Comparison of ENCODE assay signal across 10 cellular contexts in the genomic region with DNA sequence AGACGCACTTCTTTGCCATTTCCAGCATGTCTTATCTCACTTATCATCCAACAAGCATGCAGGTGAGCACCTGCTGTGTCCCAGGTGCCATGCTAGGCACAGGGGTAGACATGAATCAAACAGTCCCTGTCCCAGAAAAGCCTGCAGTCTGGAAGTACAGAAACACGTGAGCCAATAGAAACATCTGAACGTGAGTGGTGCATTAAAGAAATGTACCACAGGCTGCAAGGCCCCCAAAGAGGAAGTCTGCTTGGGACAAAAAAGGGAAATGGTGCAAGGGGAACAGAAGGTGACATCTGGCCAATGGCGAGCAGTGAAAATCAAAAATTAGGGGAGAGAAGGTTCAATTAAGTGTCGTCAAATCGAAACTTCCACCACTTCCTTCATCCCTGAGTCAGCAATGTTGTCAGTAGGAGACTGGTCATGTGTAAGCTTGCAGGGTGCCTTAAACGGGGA. TPM values are rescaled to one million over a fixed set of nuclear protein-coding genes. Genes with fewer than 3 reads are reported as not detected.
DNase-seq lines count a peak whose midpoint lies in the region; ATAC-seq and TF ChIP-seq lines count a peak whose summit lies in the region.
"Had no signal": no experiment of that assay in that cellular context is flagged by ENCODE, and none has a peak within 500 bp of the region (broad histone marks: within the 10 kb centered on the region; RNA-seq: fewer than 3 reads in every experiment).

No MANE protein-coding gene starts in this region.

- H3K9ac ChIP-seq in IMR-90 (ENCODE audit: low read depth, low read length): no peak overlapping the region

- H2BK5ac ChIP-seq in IMR-90 (ENCODE audit: low read depth, low read length, poor library complexity, severe bottlenecking): no peak overlapping the region

- H3K9me3 Mint-ChIP-seq in activated CD8-positive, alpha-beta memory T cell treated with anti-CD3 and anti-CD28 coated beads, Interleukin-2, amount 10 ng/mL, durations not matched to agents 7 days and 5 days (ENCODE audit: low read depth): no peaks in the 10 kb centered on the region
- no peaks in the 10 kb centered on the region for H3K9me3 Mint-ChIP-seq in stimulated activated naive B cell treated with anti-CD40 and anti-IgM and Interleukin-4, amounts not matched to agents 10 μg/mL and 1 μg/mL and 100 μg/mL, for 72 hours

- WGBS in IMR-90 (ENCODE audit: extremely low coverage in 2 of 2, insufficient read length in 1 of 2), 2 experiments: 5% methylated on average over 2 of the region's 7 CpGs; no CpG with 5 or more reads in 1 of the 2 experiments

- TF ChIP-seq CTCF in IMR-90 (conservative IDR thresholded peaks at IDR 0.05; ENCODE audit: low read depth, low read length): no peak

- no peak overlapping the region for H2AFZ ChIP-seq in IMR-90 (replicated peaks; ENCODE audit: low read length, poor library complexity)

- H3K27ac Mint-ChIP-seq in activated CD8-positive, alpha-beta memory T cell treated with anti-CD3 and anti-CD28 coated beads, Interleukin-2, amount 10 ng/mL, durations not matched to agents 7 days and 5 days: peak overlapping the region; percentile 28
- peak overlapping the region; percentile 27 for H3K27ac Mint-ChIP-seq in stimulated activated naive B cell treated with anti-CD40 and anti-IgM and Interleukin-4, amounts not matched to agents 10 μg/mL and 1 μg/mL and 100 μg/mL, for 72 hours

- H2BK15ac ChIP-seq in IMR-90 (ENCODE audit: low read depth, low read length): no peak overlapping the region

- CTCF ChIA-PET in activated CD8-positive, alpha-beta memory T cell treated with anti-CD3 and anti-CD28 coated beads, Interleukin-2, amount 10 ng/mL, durations not matched to agents 7 days and 5 days (lab: Charles Lee): interaction anchor here (0.9 to 3.6 kb wide), 13 partner anchors 9 to 425 kb away, joined by 3 to 13 read pairs (median 4); no protein-coding TSS in a partner anchor
- CTCF ChIA-PET in IMR-90 (lab: Yijun Ruan, JAX): no interaction called here

- H3K4me1 Mint-ChIP-seq in activated CD8-positive, alpha-beta memory T cell treated with anti-CD3 and anti-CD28 coated beads, Interleukin-2, amount 10 ng/mL, durations not matched to agents 7 days and 5 days: peaks cover 16% of the 10 kb centered on the region
- peaks cover 16 to 21% of the 10 kb centered on the region in 2 donors for H3K4me1 Mint-ChIP-seq in stimulated activated naive B cell treated with anti-CD40 and anti-IgM and Interleukin-4, amounts not matched to agents 10 μg/mL and 1 μg/mL and 100 μg/mL, for 72 hours

- no peak overlapping the region for H4K5ac ChIP-seq in IMR-90 (ENCODE audit: low read depth, low read length)

- H4K8ac ChIP-seq in IMR-90 (ENCODE audit: low read depth in 2 of 2, low read length in 2 of 2): no peak overlapping the region; a peak in 1 of 4 replicates

- H3K4me3 ChIP-seq in IMR-90 (ENCODE audit: insufficient read depth, low read depth, low read length): no peak overlapping the region

- no peak for TF ChIP-seq POLR2A in IMR-90 (IDR thresholded peaks at IDR 0.05; ENCODE audit: low read depth, low read length)

- no peaks in the 10 kb centered on the region for H3K27me3 Mint-ChIP-seq in activated CD8-positive, alpha-beta memory T cell treated with anti-CD3 and anti-CD28 coated beads, Interleukin-2, amount 10 ng/mL, durations not matched to agents 7 days and 5 days
- peaks cover 0 to under 1% of the 10 kb centered on the region in 2 donors for H3K27me3 Mint-ChIP-seq in stimulated activated naive B cell treated with anti-CD40 and anti-IgM and Interleukin-4, amounts not matched to agents 10 μg/mL and 1 μg/mL and 100 μg/mL, for 72 hours

- no peaks in the 10 kb centered on the region for H4K20me1 ChIP-seq in IMR-90 (ENCODE audit: insufficient read depth, low read length)

- H2BK20ac ChIP-seq in IMR-90 (ENCODE audit: low read depth, low read length): peak overlapping the region; percentile 21; the same call in 1 of the 2 replicates

- intact Hi-C loops in IMR-90 (cut with micrococcal nuclease): loop anchor here (1.0 to 2.0 kb wide), 7 partner anchors 73 to 818 kb away; no protein-coding TSS in a partner anchor

- no peaks in the 10 kb centered on the region for H3K9me3 ChIP-seq in IMR-90 (ENCODE audit: control insufficient read depth, insufficient read depth, low read length)

- no peak overlapping the region for H3K27ac ChIP-seq in IMR-90 (ENCODE audit: insufficient read depth, low read length)
- H3K27ac ChIP-seq in caudate nucleus (ENCODE audit: low read depth, low read length): peak overlapping the region; percentile 72

- H3K4me2 ChIP-seq in IMR-90 (ENCODE audit: low read depth, low read length): no peak overlapping the region

- H3K4me1 ChIP-seq in IMR-90 (ENCODE audit: control insufficient read depth, insufficient read depth, low read length): peaks cover 15% of the 10 kb centered on the region

- 0 out of 4 replicates have a peak, but pooled peaks cover 0 to 5% of the 10 kb centered on the region in 2 experiments for H3K79me1 ChIP-seq in IMR-90 (ENCODE audit: low read depth in 1 of 2, low read length in 2 of 2)

- peak; percentile 47 for ATAC-seq in activated CD8-positive, alpha-beta memory T cell treated with anti-CD3 and anti-CD28 coated beads, Interleukin-2, amount 10 ng/mL, durations not matched to agents 7 days and 5 days
- ATAC-seq in IMR-90 (ENCODE audit: low read depth) (no peak), HG03378 (IDR thresholded peaks at IDR 0.05; ENCODE audit: unreplicated experiment) (no peak)
- peak; percentile 81 to 83 for ATAC-seq in stimulated activated naive B cell treated with anti-CD40 and anti-IgM and Interleukin-4, amounts not matched to agents 10 μg/mL and 1 μg/mL and 100 μg/mL, for 72 hours (replicated peaks)

- H2BK120ac ChIP-seq in IMR-90 (ENCODE audit: low read depth, low read length): no peak overlapping the region; the same call in 1 of the 2 replicates

- H3K23ac ChIP-seq in IMR-90 (ENCODE audit: low read depth, low read length): no peak overlapping the region

- H3K56ac ChIP-seq in IMR-90 (ENCODE audit: extremely low read depth, insufficient read depth, low read length): no peak overlapping the region

- no peak for DNase-seq in activated CD8-positive, alpha-beta memory T cell treated with anti-CD3 and anti-CD28 coated beads, Interleukin-2, amount 10 ng/mL, durations not matched to agents 7 days and 5 days
- DNase-seq in activated CD8-positive, alpha-beta memory T cell treated with anti-CD3 and anti-CD28 coated beads, Interleukin-2, amount 50 U/mL, for 4 hours: no peak
- no peak for DNase-seq in IMR-90
- DNase-seq in caudate nucleus (lab: John Stamatoyannopoulos, UW): peak in 2 of 61 donors; percentile 8 to 12
- DNase-seq in stimulated activated naive B cell treated with anti-CD40 and anti-IgM and Interleukin-4, amounts not matched to agents 10 μg/mL and 1 μg/mL and 100 μg/mL, for 72 hours: peak; percentile 35
- no peak for DNase-seq in LoVo (ENCODE audit: low spot score)
- DNase-seq in activated T-cell treated with anti-CD3 and anti-CD28 coated beads, Interleukin-2, amount 50 U/mL, for 48 hours: no peak

- H3K9me1 ChIP-seq in IMR-90 (ENCODE audit: insufficient read depth, low read length): 0 out of 2 replicates have a peak, but pooled peaks cover 5% of the 10 kb centered on the region

- H3K4ac ChIP-seq in IMR-90 (ENCODE audit: low read depth, low read length): 0 out of 2 replicates have a peak overlapping the region, but pooled peaks have one; percentile 12

- H3K36me3 Mint-ChIP-seq in activated CD8-positive, alpha-beta memory T cell treated with anti-CD3 and anti-CD28 coated beads, Interleukin-2, amount 10 ng/mL, durations not matched to agents 7 days and 5 days: no peaks in the 10 kb centered on the region
- no peaks in the 10 kb centered on the region for H3K36me3 Mint-ChIP-seq in stimulated activated naive B cell treated with anti-CD40 and anti-IgM and Interleukin-4, amounts not matched to agents 10 μg/mL and 1 μg/mL and 100 μg/mL, for 72 hours

- no peaks in the 10 kb centered on the region for H3K36me3 ChIP-seq in IMR-90 (ENCODE audit: control insufficient read depth, insufficient read depth, low read length)

- H2AK9ac ChIP-seq in IMR-90 (replicated peaks; ENCODE audit: low read depth, low read length, poor library complexity): no peak overlapping the region

- H4K91ac ChIP-seq in IMR-90 (ENCODE audit: insufficient read depth, low read depth, low read length): no peak overlapping the region

- no peak for TF ChIP-seq RAD21 in IMR-90 (IDR thresholded peaks at IDR 0.05; ENCODE audit: low read length)

- BruUV-seq in IMR-90 (replicated peaks; lab: Mats Ljungman, UMichigan): no TSS peak

- dilution Hi-C loops in IMR-90 (cut with HindIII; ENCODE audit: low sequenced_read_pairs, unreplicated experiment): no loop called here

- peak overlapping the region; percentile 53; the same call in 1 of the 2 replicates for H2AK5ac ChIP-seq in IMR-90 (ENCODE audit: low read depth, low read length)

- H3K4me3 Mint-ChIP-seq in activated CD8-positive, alpha-beta memory T cell treated with anti-CD3 and anti-CD28 coated beads, Interleukin-2, amount 10 ng/mL, durations not matched to agents 7 days and 5 days: no peak overlapping the region
- peak overlapping the region; percentile 63 to 70 for H3K4me3 Mint-ChIP-seq in stimulated activated naive B cell treated with anti-CD40 and anti-IgM and Interleukin-4, amounts not matched to agents 10 μg/mL and 1 μg/mL and 100 μg/mL, for 72 hours

- no peak overlapping the region for H3K18ac ChIP-seq in IMR-90 (ENCODE audit: low read depth, low read length)

- H3K27me3 ChIP-seq in IMR-90 (ENCODE audit: control insufficient read depth, insufficient read depth, low read length): no peaks in the 10 kb centered on the region

- POLR2A ChIA-PET in IMR-90 (lab: Charles Lee; ENCODE audit: unreplicated experiment): no interaction called here

- in situ Hi-C loops in IMR-90 (cut with MboI; ENCODE audit: low sequenced_read_pairs): no loop called here

- no peak overlapping the region for H3K14ac ChIP-seq in IMR-90 (replicated peaks; ENCODE audit: low read depth, low read length)

TF ChIP-seq in IMR-90, 13 proteins besides CTCF, POLR2A, EP300 and RAD21:
- TF ChIP-seq MAFK (IDR thresholded peaks at IDR 0.05; ENCODE audit: low read depth, low read length) (peak; percentile 71), SMC3 (IDR thresholded peaks at IDR 0.05; ENCODE audit: low read depth, low read length) (no peak)

RNA-seq across cellular contexts. Expression of a gene that starts 17.6 kb away (rescaled TPM):
- total RNA-seq in activated CD8-positive, alpha-beta memory T cell treated with anti-CD3 and anti-CD28 coated beads, Interleukin-2, amount 10 ng/mL, durations not matched to agents 7 days and 5 days: not detected
- total RNA-seq in IMR-90 (2012; rRNA removed): not detected in 2 replicates
- polyA plus RNA-seq in IMR-90 (2012; rRNA removed): not detected in 2 replicates
- not detected in 2 replicates for polyA plus RNA-seq in IMR-90 (2012; cell fraction: cytosol; rRNA removed)
- polyA plus RNA-seq in IMR-90 (2012; cell fraction: nucleus; rRNA removed; ENCODE audit: low replicate concordance): not detected in 2 replicates
- total RNA-seq: lower leg skin; T-helper 1 cell treated with Interleukin-12 subunit alpha and Interleukin-12 subunit beta and Interleukin-4 antibody, amounts not matched to agents 30 ng/mL and 1 ng/mL, for 36 hours had no signal

Comparison
In these comparisons a context has a peak if more than half of its experiments do, and no peak if none do; other contexts are left out.
1. ATAC-seq: peak in activated CD8-positive, alpha-beta memory T cell treated with anti-CD3 and anti-CD28 coated beads, Interleukin-2, amount 10 ng/mL, durations not matched to agents 7 days and 5 days (single experiment) and stimulated activated naive B cell treated with anti-CD40 and anti-IgM and Interleukin-4, amounts not matched to agents 10 μg/mL and 1 μg/mL and 100 μg/mL, for 72 hours (2 of 2); none in IMR-90 (single experiment) and HG03378 (single experiment).